1 cellular context compared by ENCODE assay signal in the genomic region with DNA sequence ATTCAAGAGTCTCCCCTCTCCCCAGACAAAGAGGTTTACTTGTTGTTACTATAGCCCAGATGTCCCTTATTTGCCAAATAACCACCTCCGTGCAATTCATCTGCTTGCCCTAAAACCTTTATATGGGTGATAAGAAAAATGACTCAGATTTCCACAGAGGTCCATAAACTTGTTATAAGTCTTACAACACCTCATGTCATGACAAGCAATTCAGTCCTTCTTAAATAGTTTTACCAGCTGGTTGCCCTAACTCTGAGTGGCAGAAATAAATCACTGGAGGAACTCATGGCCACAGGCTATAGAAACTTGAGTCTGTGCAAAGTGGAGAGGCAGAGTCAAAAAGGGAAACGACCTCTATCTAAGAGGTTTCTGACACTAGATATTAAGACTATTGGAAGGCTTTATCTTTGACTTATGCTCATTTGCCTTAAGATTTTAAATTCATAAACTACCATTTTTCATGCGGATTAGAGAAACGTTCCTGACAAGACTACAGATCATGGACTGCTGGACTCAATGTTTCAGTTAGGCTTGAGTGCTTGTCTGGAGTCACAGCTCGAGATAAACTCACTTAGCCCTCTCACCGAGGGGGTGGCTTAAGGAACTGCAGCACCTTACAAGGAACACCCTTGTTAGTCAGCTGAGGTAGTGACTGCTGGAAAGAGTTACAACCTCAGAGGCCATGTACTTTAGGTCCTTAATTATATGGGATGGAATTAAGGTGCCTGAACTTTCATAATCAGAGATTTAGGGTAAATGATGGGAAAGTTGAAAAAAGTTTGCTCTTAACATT.
A peak's percentile ranks its signal among the peaks of the same experiment; 100 is the strongest.
TF ChIP-seq lines count a peak whose summit lies in the region.

No MANE protein-coding gene starts in this region.

TF ChIP-seq in HEK293, 187 proteins besides CTCF, POLR2A, EP300 and RAD21 (continued from another document and continues in another):
- TF ChIP-seq, protein P1, sequence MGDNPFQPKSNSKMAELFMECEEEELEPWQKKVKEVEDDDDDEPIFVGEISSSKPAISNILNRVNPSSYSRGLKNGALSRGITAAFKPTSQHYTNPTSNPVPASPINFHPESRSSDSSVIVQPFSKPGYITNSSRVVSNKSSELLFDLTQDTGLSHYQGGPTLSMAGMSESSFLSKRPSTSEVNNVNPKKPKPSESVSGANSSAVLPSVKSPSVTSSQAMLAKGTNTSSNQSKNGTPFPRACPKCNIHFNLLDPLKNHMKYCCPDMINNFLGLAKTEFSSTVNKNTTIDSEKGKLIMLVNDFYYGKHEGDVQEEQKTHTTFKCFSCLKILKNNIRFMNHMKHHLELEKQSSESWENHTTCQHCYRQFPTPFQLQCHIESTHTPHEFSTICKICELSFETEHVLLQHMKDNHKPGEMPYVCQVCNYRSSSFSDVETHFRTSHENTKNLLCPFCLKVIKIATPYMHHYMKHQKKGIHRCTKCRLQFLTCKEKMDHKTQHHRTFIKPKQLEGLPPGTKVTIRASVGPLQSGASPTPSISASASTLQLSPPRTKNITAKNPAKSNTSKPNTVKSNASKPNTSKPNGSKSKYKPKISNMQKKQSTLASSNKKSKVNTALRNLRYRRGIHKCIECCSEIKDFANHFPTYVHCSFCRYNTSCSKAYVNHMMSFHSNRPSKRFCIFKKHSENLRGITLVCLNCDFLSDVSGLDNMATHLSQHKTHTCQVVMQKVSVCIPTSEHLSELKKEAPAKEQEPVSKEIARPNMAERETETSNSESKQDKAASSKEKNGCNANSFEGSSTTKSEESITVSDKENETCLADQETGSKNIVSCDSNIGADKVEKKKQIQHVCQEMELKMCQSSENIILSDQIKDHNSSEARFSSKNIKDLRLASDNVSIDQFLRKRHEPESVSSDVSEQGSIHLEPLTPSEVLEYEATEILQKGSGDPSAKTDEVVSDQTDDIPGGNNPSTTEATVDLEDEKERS (tag by site-specific recombination; IDR thresholded peaks at IDR 0.05) = no peak
- TF ChIP-seq ZNF202 (tag by site-specific recombination; IDR thresholded peaks at IDR 0.05; ENCODE audit: borderline replicate concordance) (no peak), ZNF791 (tag by site-specific recombination; IDR thresholded peaks at IDR 0.05) (no peak), ZFP69B (tag by site-specific recombination; IDR thresholded peaks at IDR 0.05) (no peak), GLIS1 (tag by site-specific recombination; IDR thresholded peaks at IDR 0.05) (no peak), EGR2 (tag by site-specific recombination; IDR thresholded peaks at IDR 0.05; ENCODE audit: low read depth) (no peak), ZNF555 (tag by site-specific recombination; conservative IDR thresholded peaks at IDR 0.05) (no peak), GLI4 (tag by site-specific recombination; IDR thresholded peaks at IDR 0.05) (no peak), ZNF585B (tag by site-specific recombination; IDR thresholded peaks at IDR 0.05) (no peak), ZNF792 (tag by site-specific recombination; IDR thresholded peaks at IDR 0.05) (no peak), ZBTB20 (tag by site-specific recombination; IDR thresholded peaks at IDR 0.05) (0 out of 2 replicates have a peak, but pooled peaks have one; percentile 19), ZFP3 (tag by site-specific recombination; IDR thresholded peaks at IDR 0.05; ENCODE audit: low read depth) (no peak), ZNF140 (tag by site-specific recombination; IDR thresholded peaks at IDR 0.05) (no peak), ZNF16 (tag by site-specific recombination; IDR thresholded peaks at IDR 0.05; ENCODE audit: low read depth) (no peak), ZNF311 (tag by site-specific recombination; IDR thresholded peaks at IDR 0.05; ENCODE audit: borderline replicate concordance) (no peak), ZEB2 (tag by site-specific recombination; IDR thresholded peaks at IDR 0.05) (0 out of 2 replicates have a peak, but pooled peaks have one; percentile 39), ZNF654 (tag by site-specific recombination; IDR thresholded peaks at IDR 0.05; ENCODE audit: low read depth) (no peak), TRIM28 (IDR thresholded peaks at IDR 0.05; ENCODE audit: borderline replicate concordance, low read length) (peak; percentile 80), ZNF366 (tag by site-specific recombination; conservative IDR thresholded peaks at IDR 0.05) (no peak), ZNF350 (tag by site-specific recombination; IDR thresholded peaks at IDR 0.05) (no peak), SETDB1 (IDR thresholded peaks at IDR 0.05; ENCODE audit: insufficient read length, low read length) (no peak), ZNF785 (tag by site-specific recombination; IDR thresholded peaks at IDR 0.05) (no peak), KLF9 (tag by site-specific recombination; IDR thresholded peaks at IDR 0.05; ENCODE audit: low read depth) (no peak), WT1 (tag by site-specific recombination; IDR thresholded peaks at IDR 0.05) (no peak), ZNF768 (tag by site-specific recombination; IDR thresholded peaks at IDR 0.05) (no peak), ZBTB1 (tag by site-specific recombination; IDR thresholded peaks at IDR 0.05) (no peak), ZNF335 (tag by site-specific recombination; conservative IDR thresholded peaks at IDR 0.05) (no peak; the same call in 1 of the 2 replicates), ZNF404 (tag by site-specific recombination; IDR thresholded peaks at IDR 0.05) (no peak), ZNF138 (tag by site-specific recombination; IDR thresholded peaks at IDR 0.05; ENCODE audit: borderline replicate concordance) (no peak), SP2 (tag by site-specific recombination; IDR thresholded peaks at IDR 0.05) (no peak), GFI1B (tag by site-specific recombination; IDR thresholded peaks at IDR 0.05) (no peak), ZNF510 (tag by site-specific recombination; IDR thresholded peaks at IDR 0.05; ENCODE audit: insufficient replicate concordance) (no peak), KLF1 (tag by site-specific recombination; IDR thresholded peaks at IDR 0.05) (no peak), HOXA7 (CRISPR knock-in tag; IDR thresholded peaks at IDR 0.05; ENCODE audit: borderline replicate concordance) (no peak), YY1 (tag by site-specific recombination; IDR thresholded peaks at IDR 0.05) (no peak), ZNF112 (tag by site-specific recombination; IDR thresholded peaks at IDR 0.05) (no peak), ZBTB7A (tag by site-specific recombination; IDR thresholded peaks at IDR 0.05; ENCODE audit: low read depth) (no peak), ZNF433 (tag by site-specific recombination; IDR thresholded peaks at IDR 0.05; ENCODE audit: low read depth) (no peak), ZNF354C (tag by site-specific recombination; IDR thresholded peaks at IDR 0.05; ENCODE audit: borderline replicate concordance, low read depth) (no peak), ZNF37A (tag by site-specific recombination; IDR thresholded peaks at IDR 0.05) (no peak), ZNF184 (tag by site-specific recombination; IDR thresholded peaks at IDR 0.05) (no peak), KLF8 (tag by site-specific recombination; IDR thresholded peaks at IDR 0.05) (no peak), ZNF658 (tag by site-specific recombination; IDR thresholded peaks at IDR 0.05) (no peak), ZNF677 (tag by site-specific recombination; IDR thresholded peaks at IDR 0.05) (no peak), KLF10 (tag by site-specific recombination; IDR thresholded peaks at IDR 0.05) (no peak), ZNF837 (tag by site-specific recombination; IDR thresholded peaks at IDR 0.05) (no peak), BCL11A (tag by site-specific recombination; IDR thresholded peaks at IDR 0.05; ENCODE audit: low read depth) (no peak), MZF1 (tag by site-specific recombination; IDR thresholded peaks at IDR 0.05; ENCODE audit: borderline replicate concordance) (no peak)
- TF ChIP-seq, protein P2, sequence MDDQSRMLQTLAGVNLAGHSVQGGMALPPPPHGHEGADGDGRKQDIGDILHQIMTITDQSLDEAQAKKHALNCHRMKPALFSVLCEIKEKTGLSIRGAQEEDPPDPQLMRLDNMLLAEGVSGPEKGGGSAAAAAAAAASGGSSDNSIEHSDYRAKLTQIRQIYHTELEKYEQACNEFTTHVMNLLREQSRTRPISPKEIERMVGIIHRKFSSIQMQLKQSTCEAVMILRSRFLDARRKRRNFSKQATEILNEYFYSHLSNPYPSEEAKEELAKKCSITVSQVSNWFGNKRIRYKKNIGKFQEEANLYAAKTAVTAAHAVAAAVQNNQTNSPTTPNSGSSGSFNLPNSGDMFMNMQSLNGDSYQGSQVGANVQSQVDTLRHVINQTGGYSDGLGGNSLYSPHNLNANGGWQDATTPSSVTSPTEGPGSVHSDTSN (CRISPR knock-in tag; IDR thresholded peaks at IDR 0.05) = no peak
- TF ChIP-seq, protein P3, sequence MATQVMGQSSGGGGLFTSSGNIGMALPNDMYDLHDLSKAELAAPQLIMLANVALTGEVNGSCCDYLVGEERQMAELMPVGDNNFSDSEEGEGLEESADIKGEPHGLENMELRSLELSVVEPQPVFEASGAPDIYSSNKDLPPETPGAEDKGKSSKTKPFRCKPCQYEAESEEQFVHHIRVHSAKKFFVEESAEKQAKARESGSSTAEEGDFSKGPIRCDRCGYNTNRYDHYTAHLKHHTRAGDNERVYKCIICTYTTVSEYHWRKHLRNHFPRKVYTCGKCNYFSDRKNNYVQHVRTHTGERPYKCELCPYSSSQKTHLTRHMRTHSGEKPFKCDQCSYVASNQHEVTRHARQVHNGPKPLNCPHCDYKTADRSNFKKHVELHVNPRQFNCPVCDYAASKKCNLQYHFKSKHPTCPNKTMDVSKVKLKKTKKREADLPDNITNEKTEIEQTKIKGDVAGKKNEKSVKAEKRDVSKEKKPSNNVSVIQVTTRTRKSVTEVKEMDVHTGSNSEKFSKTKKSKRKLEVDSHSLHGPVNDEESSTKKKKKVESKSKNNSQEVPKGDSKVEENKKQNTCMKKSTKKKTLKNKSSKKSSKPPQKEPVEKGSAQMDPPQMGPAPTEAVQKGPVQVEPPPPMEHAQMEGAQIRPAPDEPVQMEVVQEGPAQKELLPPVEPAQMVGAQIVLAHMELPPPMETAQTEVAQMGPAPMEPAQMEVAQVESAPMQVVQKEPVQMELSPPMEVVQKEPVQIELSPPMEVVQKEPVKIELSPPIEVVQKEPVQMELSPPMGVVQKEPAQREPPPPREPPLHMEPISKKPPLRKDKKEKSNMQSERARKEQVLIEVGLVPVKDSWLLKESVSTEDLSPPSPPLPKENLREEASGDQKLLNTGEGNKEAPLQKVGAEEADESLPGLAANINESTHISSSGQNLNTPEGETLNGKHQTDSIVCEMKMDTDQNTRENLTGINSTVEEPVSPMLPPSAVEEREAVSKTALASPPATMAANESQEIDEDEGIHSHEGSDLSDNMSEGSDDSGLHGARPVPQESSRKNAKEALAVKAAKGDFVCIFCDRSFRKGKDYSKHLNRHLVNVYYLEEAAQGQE (tag by site-specific recombination; IDR thresholded peaks at IDR 0.05) = no peak
- TF ChIP-seq, protein P4, sequence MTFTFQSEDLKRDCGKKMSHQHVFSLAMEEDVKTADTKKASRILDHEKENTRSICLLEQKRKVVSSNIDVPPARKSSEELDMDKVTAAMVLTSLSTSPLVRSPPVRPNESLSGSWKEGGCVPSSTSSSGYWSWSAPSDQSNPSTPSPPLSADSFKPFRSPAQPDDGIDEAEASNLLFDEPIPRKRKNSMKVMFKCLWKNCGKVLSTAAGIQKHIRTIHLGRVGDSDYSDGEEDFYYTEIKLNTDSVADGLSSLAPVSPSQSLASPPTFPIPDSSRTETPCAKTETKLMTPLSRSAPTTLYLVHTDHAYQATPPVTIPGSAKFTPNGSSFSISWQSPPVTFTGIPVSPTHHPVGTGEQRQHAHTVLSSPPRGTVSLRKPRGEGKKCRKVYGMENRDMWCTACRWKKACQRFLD (tag by site-specific recombination; IDR thresholded peaks at IDR 0.05) = no peak
- TF ChIP-seq, protein P5, sequence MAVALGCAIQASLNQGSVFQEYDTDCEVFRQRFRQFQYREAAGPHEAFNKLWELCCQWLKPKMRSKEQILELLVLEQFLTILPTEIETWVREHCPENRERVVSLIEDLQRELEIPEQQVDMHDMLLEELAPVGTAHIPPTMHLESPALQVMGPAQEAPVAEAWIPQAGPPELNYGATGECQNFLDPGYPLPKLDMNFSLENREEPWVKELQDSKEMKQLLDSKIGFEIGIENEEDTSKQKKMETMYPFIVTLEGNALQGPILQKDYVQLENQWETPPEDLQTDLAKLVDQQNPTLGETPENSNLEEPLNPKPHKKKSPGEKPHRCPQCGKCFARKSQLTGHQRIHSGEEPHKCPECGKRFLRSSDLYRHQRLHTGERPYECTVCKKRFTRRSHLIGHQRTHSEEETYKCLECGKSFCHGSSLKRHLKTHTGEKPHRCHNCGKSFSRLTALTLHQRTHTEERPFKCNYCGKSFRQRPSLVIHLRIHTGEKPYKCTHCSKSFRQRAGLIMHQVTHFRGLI (tag by site-specific recombination; IDR thresholded peaks at IDR 0.05) = no peak
- TF ChIP-seq, protein P6, sequence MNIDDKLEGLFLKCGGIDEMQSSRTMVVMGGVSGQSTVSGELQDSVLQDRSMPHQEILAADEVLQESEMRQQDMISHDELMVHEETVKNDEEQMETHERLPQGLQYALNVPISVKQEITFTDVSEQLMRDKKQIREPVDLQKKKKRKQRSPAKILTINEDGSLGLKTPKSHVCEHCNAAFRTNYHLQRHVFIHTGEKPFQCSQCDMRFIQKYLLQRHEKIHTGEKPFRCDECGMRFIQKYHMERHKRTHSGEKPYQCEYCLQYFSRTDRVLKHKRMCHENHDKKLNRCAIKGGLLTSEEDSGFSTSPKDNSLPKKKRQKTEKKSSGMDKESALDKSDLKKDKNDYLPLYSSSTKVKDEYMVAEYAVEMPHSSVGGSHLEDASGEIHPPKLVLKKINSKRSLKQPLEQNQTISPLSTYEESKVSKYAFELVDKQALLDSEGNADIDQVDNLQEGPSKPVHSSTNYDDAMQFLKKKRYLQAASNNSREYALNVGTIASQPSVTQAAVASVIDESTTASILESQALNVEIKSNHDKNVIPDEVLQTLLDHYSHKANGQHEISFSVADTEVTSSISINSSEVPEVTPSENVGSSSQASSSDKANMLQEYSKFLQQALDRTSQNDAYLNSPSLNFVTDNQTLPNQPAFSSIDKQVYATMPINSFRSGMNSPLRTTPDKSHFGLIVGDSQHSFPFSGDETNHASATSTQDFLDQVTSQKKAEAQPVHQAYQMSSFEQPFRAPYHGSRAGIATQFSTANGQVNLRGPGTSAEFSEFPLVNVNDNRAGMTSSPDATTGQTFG (tag by site-specific recombination; IDR thresholded peaks at IDR 0.05; ENCODE audit: borderline replicate concordance) = no peak
- TF ChIP-seq, protein P7, sequence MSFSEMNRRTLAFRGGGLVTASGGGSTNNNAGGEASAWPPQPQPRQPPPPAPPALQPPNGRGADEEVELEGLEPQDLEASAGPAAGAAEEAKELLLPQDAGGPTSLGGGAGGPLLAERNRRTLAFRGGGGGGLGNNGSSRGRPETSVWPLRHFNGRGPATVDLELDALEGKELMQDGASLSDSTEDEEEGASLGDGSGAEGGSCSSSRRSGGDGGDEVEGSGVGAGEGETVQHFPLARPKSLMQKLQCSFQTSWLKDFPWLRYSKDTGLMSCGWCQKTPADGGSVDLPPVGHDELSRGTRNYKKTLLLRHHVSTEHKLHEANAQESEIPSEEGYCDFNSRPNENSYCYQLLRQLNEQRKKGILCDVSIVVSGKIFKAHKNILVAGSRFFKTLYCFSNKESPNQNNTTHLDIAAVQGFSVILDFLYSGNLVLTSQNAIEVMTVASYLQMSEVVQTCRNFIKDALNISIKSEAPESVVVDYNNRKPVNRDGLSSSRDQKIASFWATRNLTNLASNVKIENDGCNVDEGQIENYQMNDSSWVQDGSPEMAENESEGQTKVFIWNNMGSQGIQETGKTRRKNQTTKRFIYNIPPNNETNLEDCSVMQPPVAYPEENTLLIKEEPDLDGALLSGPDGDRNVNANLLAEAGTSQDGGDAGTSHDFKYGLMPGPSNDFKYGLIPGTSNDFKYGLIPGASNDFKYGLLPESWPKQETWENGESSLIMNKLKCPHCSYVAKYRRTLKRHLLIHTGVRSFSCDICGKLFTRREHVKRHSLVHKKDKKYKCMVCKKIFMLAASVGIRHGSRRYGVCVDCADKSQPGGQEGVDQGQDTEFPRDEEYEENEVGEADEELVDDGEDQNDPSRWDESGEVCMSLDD (tag by site-specific recombination; IDR thresholded peaks at IDR 0.05) = no peak
